In genomic region chr10:2938869-2939268, GRCh38 we compare ENCODE assay signal across 17 cellular contexts.
DNase-seq lines count a peak whose midpoint lies in the region; ATAC-seq and TF ChIP-seq lines count a peak whose summit lies in the region.
"Had no signal": no experiment of that assay in that cellular context is flagged by ENCODE, and none has a peak within 500 bp of the region (broad histone marks: within the 10 kb centered on the region; RNA-seq: fewer than 3 reads in every experiment).

No MANE protein-coding gene starts in this region.

- in situ Hi-C loops in Caki2 (cut with HindIII; ENCODE audit: low pct_unique_long_range_greater_than_20kb, low sequenced_read_pairs) = no loop called here

- H3K27ac Mint-ChIP-seq in brain = no peak overlapping the region
- peak overlapping the region; percentile 82 for H3K27ac Mint-ChIP-seq in nephron progenitor cell
- H3K27ac Mint-ChIP-seq: activated naive CD4-positive, alpha-beta T cell treated with anti-CD3 and anti-CD28 coated beads for 36 hours; naive thymus-derived CD4-positive, alpha-beta T cell; stimulated activated memory B cell treated with anti-CD40 and anti-IgM and Interleukin-4, amounts not matched to agents 10 μg/mL and 1 μg/mL and 100 μg/mL, for 72 hours; WTC11 had no signal

- DNase-seq in Caki2 (ENCODE audit: low read depth) (peak; percentile 35), LNCaP clone FGC (ENCODE audit: low read depth) (no peak), nephron progenitor cell (no peak), kidney glomerular epithelial cell (lab: John Stamatoyannopoulos, UW) (no peak)
- DNase-seq: activated naive CD4-positive, alpha-beta T cell treated with anti-CD3 and anti-CD28 coated beads for 36 hours; H7; left colon; naive thymus-derived CD4-positive, alpha-beta T cell; NCI-H2171; stimulated activated CD4-positive, alpha-beta T cell treated with anti-CD3 and anti-CD28 coated beads, Interleukin-4, amount 100 ng/mL, for 1 hour; SW 1271 had no signal

- ATAC-seq in GM18868 (IDR thresholded peaks at IDR 0.05; ENCODE audit: unreplicated experiment) (no peak), GM21717 (IDR thresholded peaks at IDR 0.05; ENCODE audit: unreplicated experiment) (no peak), HG03025 (IDR thresholded peaks at IDR 0.05; ENCODE audit: low FRiP score, unreplicated experiment) (no peak)
- ATAC-seq: left colon; naive thymus-derived CD4-positive, alpha-beta T cell; stimulated activated memory B cell treated with anti-CD40 and anti-IgM and Interleukin-4, amounts not matched to agents 10 μg/mL and 1 μg/mL and 100 μg/mL, for 72 hours; WTC11 had no signal

- H3K9me3 Mint-ChIP-seq in brain = no peaks in the 10 kb centered on the region
- H3K9me3 Mint-ChIP-seq in nephron progenitor cell = peaks cover 3% of the 10 kb centered on the region
- H3K9me3 Mint-ChIP-seq: activated naive CD4-positive, alpha-beta T cell treated with anti-CD3 and anti-CD28 coated beads for 36 hours; WTC11 had no signal

- TF ChIP-seq CTCF in LNCaP clone FGC (IDR thresholded peaks at IDR 0.05; ENCODE audit: control insufficient read depth, extremely low read depth, insufficient read depth) = 0 out of 2 replicates have a peak, but pooled peaks have one; percentile 21
- peak; percentile 10 to 39 for TF ChIP-seq CTCF in brain (conservative IDR thresholded peaks at IDR 0.05)
- no peak for TF ChIP-seq CTCF in nephron progenitor cell (IDR thresholded peaks at IDR 0.05)

- H3K4me3 Mint-ChIP-seq in brain (no peak overlapping the region), nephron progenitor cell (no peak overlapping the region)
- H3K4me3 Mint-ChIP-seq: activated naive CD4-positive, alpha-beta T cell treated with anti-CD3 and anti-CD28 coated beads for 36 hours; naive thymus-derived CD4-positive, alpha-beta T cell; stimulated activated memory B cell treated with anti-CD40 and anti-IgM and Interleukin-4, amounts not matched to agents 10 μg/mL and 1 μg/mL and 100 μg/mL, for 72 hours; WTC11 had no signal

- H3K4me3 ChIP-seq in LNCaP clone FGC (ENCODE audit: low read depth, low read length) = no peak overlapping the region

- H3K4me1 Mint-ChIP-seq in brain (peaks cover 11% of the 10 kb centered on the region), nephron progenitor cell (peaks cover 5% of the 10 kb centered on the region)
- H3K4me1 Mint-ChIP-seq: naive thymus-derived CD4-positive, alpha-beta T cell had no signal

- peaks cover 3% of the 10 kb centered on the region for H3K27me3 Mint-ChIP-seq in brain
- H3K27me3 Mint-ChIP-seq in nephron progenitor cell (ENCODE audit: low read depth, poor library complexity) = peaks cover 22% of the 10 kb centered on the region

- H3K36me3 Mint-ChIP-seq in brain (no peaks in the 10 kb centered on the region), nephron progenitor cell (ENCODE audit: low read depth) (no peaks in the 10 kb centered on the region)
- H3K36me3 Mint-ChIP-seq: naive thymus-derived CD4-positive, alpha-beta T cell; stimulated activated memory B cell treated with anti-CD40 and anti-IgM and Interleukin-4, amounts not matched to agents 10 μg/mL and 1 μg/mL and 100 μg/mL, for 72 hours; WTC11 had no signal
